Comparison of ENCODE assay signal across 21 cellular contexts in the genomic region with DNA sequence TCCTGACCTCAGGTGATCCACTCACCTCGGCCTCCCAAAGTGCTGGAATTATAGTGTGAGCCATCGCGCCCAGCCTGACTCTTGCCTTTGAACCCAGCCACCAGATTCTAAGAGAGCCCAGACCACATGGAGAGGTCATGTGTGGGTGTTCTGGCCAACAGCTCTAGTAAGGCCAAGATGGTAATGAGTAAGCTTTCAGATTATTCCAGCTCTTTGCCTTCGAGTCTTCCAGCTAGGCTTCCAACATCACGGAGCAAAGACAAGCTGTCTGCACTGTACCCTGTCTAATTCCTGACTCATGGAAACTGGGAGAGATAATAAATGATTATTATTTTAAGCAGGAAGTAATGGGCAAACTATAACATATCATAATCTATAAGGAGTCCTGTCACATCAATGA. TPM values are rescaled to one million over a fixed set of nuclear protein-coding genes. Genes with fewer than 3 reads are reported as not detected.
DNase-seq lines count a peak whose midpoint lies in the region; TF ChIP-seq lines count a peak whose summit lies in the region.
"Had no signal": no experiment of that assay in that cellular context is flagged by ENCODE, and none has a peak within 500 bp of the region (broad histone marks: within the 10 kb centered on the region; RNA-seq: fewer than 3 reads in every experiment).

No MANE protein-coding gene starts in this region.

- H3K4me3 Mint-ChIP-seq in HFFc6 = no peak overlapping the region
- no peak overlapping the region for H3K4me3 Mint-ChIP-seq in CD14-positive monocyte
- H3K4me3 Mint-ChIP-seq in activated CD4-positive, alpha-beta T cell treated with anti-CD3 and anti-CD28 coated beads, Interleukin-2, amount 10 ng/mL, durations not matched to agents 7 days and 5 days = no peak overlapping the region
- H3K4me3 Mint-ChIP-seq: CD4-positive, alpha-beta memory T cell had no signal

- H3K9me3 Mint-ChIP-seq in HFFc6 (no peaks in the 10 kb centered on the region), CD14-positive monocyte (peaks cover 0 to 8% (median 0%) of the 10 kb centered on the region in 7 donors)
- H3K9me3 Mint-ChIP-seq in activated CD4-positive, alpha-beta T cell treated with anti-CD3 and anti-CD28 coated beads, Interleukin-2, amount 10 ng/mL, durations not matched to agents 7 days and 5 days = peaks cover 8% of the 10 kb centered on the region

- no peaks in the 10 kb centered on the region for H3K79me2 ChIP-seq in smooth muscle cell (ENCODE audit: low read depth)

- H3K27ac ChIP-seq in smooth muscle cell (ENCODE audit: low read depth) = peak overlapping the region; percentile 23
- H3K27ac ChIP-seq: PC-9, SJCRH30 had no signal

- CTCF ChIA-PET in activated CD4-positive, alpha-beta T cell treated with anti-CD3 and anti-CD28 coated beads, Interleukin-2, amount 10 ng/mL, durations not matched to agents 7 days and 5 days (lab: Charles Lee) = no interaction called here
- CTCF ChIA-PET in HEK293T (lab: Yijun Ruan, JAX) = interaction anchor here (0.6 kb wide), 1 partner anchor 280 kb away, joined by 3 read pairs; no protein-coding TSS in a partner anchor

- H3K27ac Mint-ChIP-seq in HFFc6 (no peak overlapping the region), CD14-positive monocyte (peak overlapping the region in 1 of 7 donors; percentile 33)
- no peak overlapping the region for H3K27ac Mint-ChIP-seq in activated CD4-positive, alpha-beta T cell treated with anti-CD3 and anti-CD28 coated beads, Interleukin-2, amount 10 ng/mL, durations not matched to agents 7 days and 5 days
- H3K27ac Mint-ChIP-seq: CD4-positive, alpha-beta memory T cell had no signal

- H3K36me3 Mint-ChIP-seq in HFFc6 (ENCODE audit: low read depth) (0 out of 2 replicates have a peak, but pooled peaks cover 4% of the 10 kb centered on the region), CD14-positive monocyte (peaks cover 0 to 12% of the 10 kb centered on the region in 2 donors)
- H3K36me3 Mint-ChIP-seq in activated CD4-positive, alpha-beta T cell treated with anti-CD3 and anti-CD28 coated beads, Interleukin-2, amount 10 ng/mL, durations not matched to agents 7 days and 5 days (ENCODE audit: low read depth) = peaks cover 15% of the 10 kb centered on the region
- H3K36me3 Mint-ChIP-seq: CD4-positive, alpha-beta memory T cell had no signal

- H4K20me1 ChIP-seq in smooth muscle cell (ENCODE audit: low read depth) = no peaks in the 10 kb centered on the region

- POLR2A ChIA-PET in activated CD4-positive, alpha-beta T cell treated with anti-CD3 and anti-CD28 coated beads, Interleukin-2, amount 10 ng/mL, durations not matched to agents 7 days and 5 days (lab: Charles Lee) = no interaction called here
- POLR2A ChIA-PET in HEK293T (lab: Yijun Ruan, JAX) = interaction anchor here (1.6 kb wide), 1 partner anchor 15 kb away, joined by 6 read pairs; a partner anchor contains a TSS

- no peaks in the 10 kb centered on the region for H3K27me3 ChIP-seq in smooth muscle cell (ENCODE audit: low read depth)
- H3K27me3 ChIP-seq: BE2C, SJCRH30 had no signal

- H3K4me1 Mint-ChIP-seq in HFFc6 (ENCODE audit: low read depth) = peaks cover 11% of the 10 kb centered on the region; the same call in 1 of the 2 replicates
- H3K4me1 Mint-ChIP-seq in CD14-positive monocyte = peaks cover 3% of the 10 kb centered on the region
- no peaks in the 10 kb centered on the region for H3K4me1 Mint-ChIP-seq in activated CD4-positive, alpha-beta T cell treated with anti-CD3 and anti-CD28 coated beads, Interleukin-2, amount 10 ng/mL, durations not matched to agents 7 days and 5 days

- H3F3A ChIP-seq in smooth muscle cell (ENCODE audit: low read depth) = no peaks in the 10 kb centered on the region

- WGBS in smooth muscle cell (ENCODE audit: low lambda C conversion rate) = 52% methylated on average over 5 of the region's 5 CpGs

- in situ Hi-C loops in astrocyte of the spinal cord (cut with HindIII; ENCODE audit: low sequenced_read_pairs) = no loop called here

- no peak overlapping the region for H2AFZ ChIP-seq in smooth muscle cell (ENCODE audit: low read depth)
- H2AFZ ChIP-seq: PC-9 had no signal

- H3K4me2 ChIP-seq in smooth muscle cell = no peak overlapping the region
- H3K4me2 ChIP-seq: PC-9 had no signal

- H3K27me3 Mint-ChIP-seq in HFFc6 (ENCODE audit: insufficient read depth) = no peaks in the 10 kb centered on the region; the same call in 1 of the 2 replicates
- no peaks in the 10 kb centered on the region for H3K27me3 Mint-ChIP-seq in CD14-positive monocyte (ENCODE audit: low read depth in 3 of 3)
- H3K27me3 Mint-ChIP-seq in activated CD4-positive, alpha-beta T cell treated with anti-CD3 and anti-CD28 coated beads, Interleukin-2, amount 10 ng/mL, durations not matched to agents 7 days and 5 days = no peaks in the 10 kb centered on the region
- H3K27me3 Mint-ChIP-seq: CD4-positive, alpha-beta memory T cell had no signal

- H3K9ac ChIP-seq in smooth muscle cell (ENCODE audit: low read depth) = no peak overlapping the region

- DNase-seq in HFFc6 (peak; percentile 1), astrocyte of the spinal cord (ENCODE audit: low read depth, low spot score) (peak; percentile 4), hepatic stellate cell (ENCODE audit: low spot score) (peak; percentile 18), smooth muscle cell (lab: John Stamatoyannopoulos, UW; ENCODE audit: unreplicated experiment) (no peak), CD14-positive monocyte (ENCODE audit: low spot score) (no peak), DMS 273 treated with DMSO at 0.1 percent for 48 hours (lab: John Stamatoyannopoulos, UW) (no peak), HEK293T (ENCODE audit: extremely low spot score) (no peak)
- DNase-seq in activated CD4-positive, alpha-beta T cell treated with anti-CD3 and anti-CD28 coated beads, Interleukin-2, amount 10 ng/mL, durations not matched to agents 7 days and 5 days = no peak
- DNase-seq: BE2C; CD4-positive, alpha-beta memory T cell; DMS79 treated with DMSO at 0.1 percent for 48 hours; GOT3; KG1; NCI-H1048; NCI-H1436 treated with DMSO at 0.1 percent for 48 hours; NCI-H2081; NCI-H510A; NCI-H82; PC-9; SJCRH30 had no signal

- no peaks in the 10 kb centered on the region for H3K4me1 ChIP-seq in smooth muscle cell (ENCODE audit: low read depth)
- H3K4me1 ChIP-seq: BE2C, SJCRH30 had no signal

- intact Hi-C loops in CD14-positive monocyte (cut with micrococcal nuclease) = loop anchor here in 1 of 2 donors (10.0 kb wide), 1 partner anchor 291 kb away; no protein-coding TSS in a partner anchor

- no peaks in the 10 kb centered on the region for H3K9me3 ChIP-seq in smooth muscle cell (replicated peaks; ENCODE audit: low read depth)
- H3K9me3 ChIP-seq: BE2C had no signal

- no peaks in the 10 kb centered on the region for H3K36me3 ChIP-seq in smooth muscle cell (ENCODE audit: low read depth)
- H3K36me3 ChIP-seq: BE2C, SJCRH30 had no signal

- no peak overlapping the region for H3K4me3 ChIP-seq in astrocyte of the spinal cord (ENCODE audit: low read depth, low read length)
- H3K4me3 ChIP-seq in smooth muscle cell = no peak overlapping the region
- H3K4me3 ChIP-seq: GM12878, PC-9, SJCRH30 had no signal

- TF ChIP-seq CTCF in HFFc6 (IDR thresholded peaks at IDR 0.05) = no peak
- TF ChIP-seq CTCF in astrocyte of the spinal cord (IDR thresholded peaks at IDR 0.05; ENCODE audit: low read depth, low read length) = no peak
- no peak for TF ChIP-seq CTCF in smooth muscle cell (IDR thresholded peaks at IDR 0.05; ENCODE audit: borderline replicate concordance, insufficient read depth, poor library complexity, severe bottlenecking)
- no peak for TF ChIP-seq CTCF in CD14-positive monocyte (IDR thresholded peaks at IDR 0.05)

TF ChIP-seq in HEK293T, 16 proteins besides CTCF, POLR2A, EP300 and RAD21:
- TF ChIP-seq CTBP1 (IDR thresholded peaks at IDR 0.05; ENCODE audit: borderline replicate concordance) = no peak
- no peak for TF ChIP-seq SUZ12 (IDR thresholded peaks at IDR 0.05)
- no peak for TF ChIP-seq FOXA1 (IDR thresholded peaks at IDR 0.05)
- TF ChIP-seq BHLHE40 (IDR thresholded peaks at IDR 0.05; ENCODE audit: borderline replicate concordance) = no peak
- TF ChIP-seq FOXM1 (IDR thresholded peaks at IDR 0.05; ENCODE audit: borderline replicate concordance) = no peak
- no peak for TF ChIP-seq TARDBP (IDR thresholded peaks at IDR 0.05)
- no peak for TF ChIP-seq ELF4 (IDR thresholded peaks at IDR 0.05)
- TF ChIP-seq ARNT (IDR thresholded peaks at IDR 0.05) = no peak
- no peak for TF ChIP-seq L3MBTL2 (conservative IDR thresholded peaks at IDR 0.05)
- TF ChIP-seq SP1 (IDR thresholded peaks at IDR 0.05) = no peak
- no peak for TF ChIP-seq LEF1 (IDR thresholded peaks at IDR 0.05; ENCODE audit: borderline replicate concordance)
- TF ChIP-seq HDGF (IDR thresholded peaks at IDR 0.05; ENCODE audit: borderline replicate concordance) = no peak
- TF ChIP-seq ZNF384 (IDR thresholded peaks at IDR 0.05) = no peak
- TF ChIP-seq FOXK2 (IDR thresholded peaks at IDR 0.05) = no peak
- no peak for TF ChIP-seq NFRKB (IDR thresholded peaks at IDR 0.05)
- TF ChIP-seq, protein P1, sequence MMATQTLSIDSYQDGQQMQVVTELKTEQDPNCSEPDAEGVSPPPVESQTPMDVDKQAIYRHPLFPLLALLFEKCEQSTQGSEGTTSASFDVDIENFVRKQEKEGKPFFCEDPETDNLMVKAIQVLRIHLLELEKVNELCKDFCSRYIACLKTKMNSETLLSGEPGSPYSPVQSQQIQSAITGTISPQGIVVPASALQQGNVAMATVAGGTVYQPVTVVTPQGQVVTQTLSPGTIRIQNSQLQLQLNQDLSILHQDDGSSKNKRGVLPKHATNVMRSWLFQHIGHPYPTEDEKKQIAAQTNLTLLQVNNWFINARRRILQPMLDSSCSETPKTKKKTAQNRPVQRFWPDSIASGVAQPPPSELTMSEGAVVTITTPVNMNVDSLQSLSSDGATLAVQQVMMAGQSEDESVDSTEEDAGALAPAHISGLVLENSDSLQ (IDR thresholded peaks at IDR 0.05) = no peak

RNA-seq across cellular contexts. Expression of a gene that starts 14.8 kb away (rescaled TPM):
- total RNA-seq in HFFc6 (2021; fragmentation: NEBNext Ultra II Directional; extraction: Animal tissue kit (Norgen Biotek cat#: 25700)) = 1 to 10 TPM; 3.2 to 4.3 (median 3.7) TPM
- total RNA-seq in smooth muscle cell = 6.5 and 6.8 TPM in 2 replicates
- polyA plus RNA-seq in smooth muscle cell (1.5 and 4.3 TPM in 2 replicates), CD14-positive monocyte (under 1 TPM in 1 of 2 donors, not detected in 1; 0.20 TPM)
- total RNA-seq in activated CD4-positive, alpha-beta T cell treated with anti-CD3 and anti-CD28 coated beads, Interleukin-2, amount 10 ng/mL, durations not matched to agents 7 days and 5 days = 1 to 10 TPM; 3.0 to 3.5 TPM

RNA-seq across cellular contexts. Expression of a gene that starts 41.6 kb away (rescaled TPM):
- total RNA-seq in HFFc6 (2021; fragmentation: NEBNext Ultra II Directional; extraction: Animal tissue kit (Norgen Biotek cat#: 25700)) = 1 to 10 TPM in 4 of 6 experiments, under 1 TPM in 2; 0.17 to 2.2 (median 2.0) TPM
- total RNA-seq in smooth muscle cell = 2.1 and 2.6 TPM in 2 replicates
- polyA plus RNA-seq in smooth muscle cell (0.97 and 4.3 TPM in 2 replicates), CD14-positive monocyte (1 to 10 TPM; 2.5 to 3.8 TPM)
- total RNA-seq in activated CD4-positive, alpha-beta T cell treated with anti-CD3 and anti-CD28 coated beads, Interleukin-2, amount 10 ng/mL, durations not matched to agents 7 days and 5 days = 1 to 10 TPM; 2.5 to 2.7 TPM

Comparison
In these comparisons a context has a peak if more than half of its experiments do, and no peak if none do; other contexts are left out.
1. DNase-seq: peak in HFFc6 (single experiment), astrocyte of the spinal cord (single experiment) and hepatic stellate cell (single experiment); none in smooth muscle cell (single experiment), CD14-positive monocyte (single experiment), DMS 273 treated with DMSO at 0.1 percent for 48 hours (single experiment), activated CD4-positive, alpha-beta T cell treated with anti-CD3 and anti-CD28 coated beads, Interleukin-2, amount 10 ng/mL, durations not matched to agents 7 days and 5 days (single experiment) and HEK293T (single experiment).